Comparison of ENCODE assay signal across 10 cellular contexts in genomic region chr12:89927226-89927698, GRCh38.
DNase-seq lines count a peak whose midpoint lies in the region; ATAC-seq, FAIRE-seq and TF ChIP-seq lines count a peak whose summit lies in the region.
"Had no signal": no experiment of that assay in that cellular context is flagged by ENCODE, and none has a peak within 500 bp of the region (broad histone marks: within the 10 kb centered on the region; RNA-seq: fewer than 3 reads in every experiment).

No MANE protein-coding gene starts in this region.

- FAIRE-seq in urothelium cell line (lab: Jason Lieb, UNC) = no peak

- no peaks in the 10 kb centered on the region for H3K27me3 Mint-ChIP-seq in central memory CD8-positive, alpha-beta T cell
- H3K27me3 Mint-ChIP-seq in HFFc6 (ENCODE audit: insufficient read depth) = no peaks in the 10 kb centered on the region

- no peaks in the 10 kb centered on the region for H3K36me3 Mint-ChIP-seq in central memory CD8-positive, alpha-beta T cell (ENCODE audit: insufficient read depth)
- H3K36me3 Mint-ChIP-seq in HFFc6 (ENCODE audit: low read depth) = no peaks in the 10 kb centered on the region

- DNase-seq in GM13977 (ENCODE audit: low spot score) (peak; percentile 74), posterior cingulate gyrus (no peak), urothelium cell line (ENCODE audit: low spot score) (no peak), HFFc6 (no peak)
- no peak for DNase-seq in central memory CD8-positive, alpha-beta T cell (ENCODE audit: low spot score in 2 of 2)
- DNase-seq in stimulated activated CD4-positive, alpha-beta T cell treated with anti-CD3 and anti-CD28 coated beads, Interleukin-4, amount 100 ng/mL, for 24 hours = no peak
- DNase-seq: dermis blood vessel endothelial cell; stimulated activated naive CD4-positive, alpha-beta T cell had no signal

- intact Hi-C loops in posterior cingulate gyrus (cut with DNase I) = no loop called here

- H3K9me3 Mint-ChIP-seq in central memory CD8-positive, alpha-beta T cell = no peaks in the 10 kb centered on the region
- H3K9me3 Mint-ChIP-seq in HFFc6 = no peaks in the 10 kb centered on the region

- H3K27ac Mint-ChIP-seq in central memory CD8-positive, alpha-beta T cell (ENCODE audit: low read depth) = no peak overlapping the region
- H3K27ac Mint-ChIP-seq in HFFc6 = no peak overlapping the region

- TF ChIP-seq CTCF in GM13977 (IDR thresholded peaks at IDR 0.05; ENCODE audit: extremely low read depth, insufficient read depth, missing control alignments) (no peak), HFFc6 (IDR thresholded peaks at IDR 0.05) (no peak)

- ATAC-seq in GM21423 (IDR thresholded peaks at IDR 0.05; ENCODE audit: unreplicated experiment) = peak; percentile 99
- peak; percentile 98 for ATAC-seq in HG03442 (IDR thresholded peaks at IDR 0.05; ENCODE audit: unreplicated experiment)
- ATAC-seq in central memory CD8-positive, alpha-beta T cell (replicated peaks; ENCODE audit: extremely low read depth, poor library complexity, severe bottlenecking) = peak; percentile 40

- no peak overlapping the region for H3K4me3 Mint-ChIP-seq in central memory CD8-positive, alpha-beta T cell
- H3K4me3 Mint-ChIP-seq in HFFc6 = no peak overlapping the region

- in situ Hi-C loops in GM13977 (cut with MboI; ENCODE audit: low pct_unique_long_range_greater_than_20kb, low sequenced_read_pairs, unreplicated experiment) = no loop called here

- H3K4me1 Mint-ChIP-seq in central memory CD8-positive, alpha-beta T cell = peaks cover 4% of the 10 kb centered on the region
- H3K4me1 Mint-ChIP-seq in HFFc6 (ENCODE audit: low read depth) = no peaks in the 10 kb centered on the region

Comparison
In these comparisons a context has a peak if more than half of its experiments do, and no peak if none do; other contexts are left out.
1. ATAC-seq: peak in every context shown above with its lines; median percentile 99 in GM21423; 98 in HG03442; 40 in central memory CD8-positive, alpha-beta T cell.